In genomic region chr6:18016133-18016532, GRCh38 we compare ENCODE assay signal across 18 cellular contexts. TPM values are rescaled to one million over a fixed set of nuclear protein-coding genes. Genes with fewer than 3 reads are reported as not detected.
DNase-seq lines count a peak whose midpoint lies in the region; ATAC-seq, FAIRE-seq and TF ChIP-seq lines count a peak whose summit lies in the region.
"Had no signal": no experiment of that assay in that cellular context is flagged by ENCODE, and none has a peak within 500 bp of the region (broad histone marks: within the 10 kb centered on the region; RNA-seq: fewer than 3 reads in every experiment).

No MANE protein-coding gene starts in this region.

- H3K9me3 ChIP-seq in astrocyte (ENCODE audit: insufficient read depth, low read depth, low read length) (no peaks in the 10 kb centered on the region), gastrocnemius medialis (no peaks in the 10 kb centered on the region)
- H3K9me3 ChIP-seq: SK-N-SH had no signal

- H3K27ac Mint-ChIP-seq in astrocyte (ENCODE audit: unreplicated experiment), result no peak overlapping the region

- no peak overlapping the region for H2AFZ ChIP-seq in astrocyte (ENCODE audit: low read depth, low read length)
- H2AFZ ChIP-seq: PC-9 had no signal

- no peak overlapping the region for H3K9ac ChIP-seq in astrocyte (ENCODE audit: low read length)
- H3K9ac ChIP-seq: SK-N-SH had no signal

- intact Hi-C loops in gastrocnemius medialis (cut with DNase I; ENCODE audit: low total_unique reads), result no loop called here

- no peaks in the 10 kb centered on the region for H3K9me3 Mint-ChIP-seq in astrocyte (ENCODE audit: unreplicated experiment)

- in situ Hi-C loops in ACHN (cut with HindIII; ENCODE audit: low pct_ligation_motif_present, low pct_unique_long_range_greater_than_20kb, low sequenced_read_pairs), result no loop called here
- in situ Hi-C loops in gastrocnemius medialis (cut with MboI; ENCODE audit: low sequenced_read_pairs in 4 of 4), result no loop called here

- no peak overlapping the region for H3K4me3 Mint-ChIP-seq in astrocyte (ENCODE audit: unreplicated experiment)

- H3K36me3 ChIP-seq in astrocyte (ENCODE audit: insufficient read depth, low read length), result no peaks in the 10 kb centered on the region
- no peaks in the 10 kb centered on the region for H3K36me3 ChIP-seq in gastrocnemius medialis

- H3K27me3 ChIP-seq in astrocyte (ENCODE audit: insufficient read depth, low read length), result no peaks in the 10 kb centered on the region
- H3K27me3 ChIP-seq in foreskin keratinocyte, result no peaks in the 10 kb centered on the region
- no peaks in the 10 kb centered on the region for H3K27me3 ChIP-seq in gastrocnemius medialis

- no peak overlapping the region for H3K27ac ChIP-seq in astrocyte (ENCODE audit: low read depth, low read length)
- peak overlapping the region; percentile 91 for H3K27ac ChIP-seq in foreskin keratinocyte
- no peak overlapping the region for H3K27ac ChIP-seq in gastrocnemius medialis
- H3K27ac ChIP-seq: PC-9 had no signal

- H3K4me3 ChIP-seq in astrocyte (ENCODE audit: insufficient read depth, low read depth, low read length), result no peak overlapping the region
- H3K4me3 ChIP-seq in gastrocnemius medialis, result no peak overlapping the region
- H3K4me3 ChIP-seq: PC-9 had no signal

- H4K20me1 ChIP-seq in astrocyte (ENCODE audit: insufficient read depth, low read length), result no peaks in the 10 kb centered on the region

- H3K4me1 Mint-ChIP-seq in astrocyte (ENCODE audit: low read depth, unreplicated experiment), result peaks cover 9% of the 10 kb centered on the region

- H3K79me2 ChIP-seq in astrocyte (ENCODE audit: insufficient read depth, low read length), result no peaks in the 10 kb centered on the region

- H3K4me2 ChIP-seq in astrocyte (ENCODE audit: low read length), result no peak overlapping the region
- H3K4me2 ChIP-seq: PC-9, SK-N-SH had no signal

- TF ChIP-seq CTCF in astrocyte (IDR thresholded peaks at IDR 0.05; ENCODE audit: insufficient read depth, low read depth, low read length), result no peak
- TF ChIP-seq CTCF in foreskin keratinocyte (conservative IDR thresholded peaks at IDR 0.05), result no peak
- TF ChIP-seq CTCF in gastrocnemius medialis (IDR thresholded peaks at IDR 0.05 in 4 of 5, conservative IDR thresholded peaks at IDR 0.05 in 1 of 5), result no peak

- H3K4me1 ChIP-seq in astrocyte (ENCODE audit: insufficient read depth, low read length), result no peaks in the 10 kb centered on the region
- peaks cover 28% of the 10 kb centered on the region for H3K4me1 ChIP-seq in foreskin keratinocyte
- H3K4me1 ChIP-seq in gastrocnemius medialis, result no peaks in the 10 kb centered on the region

- TF ChIP-seq POLR2A in gastrocnemius medialis (IDR thresholded peaks at IDR 0.05), result no peak

- peaks cover 2% of the 10 kb centered on the region for H3K36me3 Mint-ChIP-seq in astrocyte (ENCODE audit: low read depth, unreplicated experiment)

- ATAC-seq in foreskin keratinocyte (peak; percentile 81), GM18907 (IDR thresholded peaks at IDR 0.05; ENCODE audit: unreplicated experiment) (no peak), gastrocnemius medialis (no peak)
- ATAC-seq: HepG2, Right ventricle myocardium inferior had no signal

- FAIRE-seq in HTR-8/SVneo (lab: Jason Lieb, UNC), result peak; percentile 9
- FAIRE-seq in astrocyte (lab: Jason Lieb, UNC), result no peak
- FAIRE-seq: A204.1, GM12891, HepG2 had no signal

- H3K27me3 Mint-ChIP-seq in astrocyte (ENCODE audit: low read depth, unreplicated experiment), result no peaks in the 10 kb centered on the region

- DNase-seq in ACHN (peak; percentile 23), HTR-8/SVneo (ENCODE audit: insufficient read length, low spot score) (no peak), astrocyte (ENCODE audit: low read depth) (peak; percentile 25), foreskin keratinocyte (peak; percentile 98 to 99), AML-193 (lab: John Stamatoyannopoulos, UW) (no peak), gastrocnemius medialis (no peak)
- DNase-seq in activated T-cell treated with anti-CD3 and anti-CD28 coated beads, Interleukin-2, amount 50 U/mL, for 1 hour, result no peak
- DNase-seq: Calu3, Kasumi-1, NCI-H2029 treated with DMSO at 0.1 percent for 48 hours, NCI-H526 treated with DMSO at 0.1 percent for 48 hours, PC-9, SK-N-SH had no signal

RNA-seq across cellular contexts. Expression of gene KIF13A, which starts 28.7 kb away (rescaled TPM):
- 38.1 and 38.4 TPM in 2 replicates for total RNA-seq in astrocyte
- total RNA-seq in foreskin keratinocyte, result 84.2 and 89.1 TPM in 2 replicates
- polyA plus RNA-seq in foreskin keratinocyte, result 24.8 and 32.3 TPM in 2 replicates
- total RNA-seq in gastrocnemius medialis, result 10 to 100 TPM; 47.4 to 72.9 (median 63.8) TPM

Comparison
In these comparisons a context has a peak if more than half of its experiments do, and no peak if none do; other contexts are left out.
1. DNase-seq: peak in ACHN (single experiment), astrocyte (single experiment) and foreskin keratinocyte (2 of 2); none in HTR-8/SVneo (single experiment), activated T-cell treated with anti-CD3 and anti-CD28 coated beads, Interleukin-2, amount 50 U/mL, for 1 hour (single experiment), AML-193 (0 of 2) and gastrocnemius medialis (0 of 2).